In genomic region chr4:113435893-113436292, GRCh38 we compare ENCODE assay signal across 8 cellular contexts.
DNase-seq lines count a peak whose midpoint lies in the region; ATAC-seq and TF ChIP-seq lines count a peak whose summit lies in the region.

No MANE protein-coding gene starts in this region.

- intact Hi-C loops in activated T-helper 1 cell treated with anti-CD3 and anti-CD28 coated beads, Interleukin-12 subunit alpha, Interleukin-12 subunit beta, Interleukin-2, Interleukin-4 antibody, amounts not matched to agents 30 ng/mL and 10 ng/mL and 1 ng/mL, durations not matched to agents 14 hours and 24 hours and 36 hours (cut with micrococcal nuclease), result no loop called here

- H3K27ac Mint-ChIP-seq in immature natural killer cell (no peak overlapping the region), nephron progenitor cell (no peak overlapping the region)
- no peak overlapping the region for H3K27ac Mint-ChIP-seq in activated T-helper 1 cell treated with anti-CD3 and anti-CD28 coated beads, Interleukin-12 subunit alpha, Interleukin-12 subunit beta, Interleukin-2, Interleukin-4 antibody, amounts not matched to agents 30 ng/mL and 10 ng/mL and 1 ng/mL, durations not matched to agents 14 hours and 24 hours and 36 hours

- H3K27me3 Mint-ChIP-seq in immature natural killer cell (ENCODE audit: low read depth in 3 of 3) (peaks cover 3 to 7% (median 3%) of the 10 kb centered on the region in 3 donors), nephron progenitor cell (ENCODE audit: low read depth, poor library complexity) (peaks cover 3% of the 10 kb centered on the region)
- H3K27me3 Mint-ChIP-seq in activated T-helper 1 cell treated with anti-CD3 and anti-CD28 coated beads, Interleukin-12 subunit alpha, Interleukin-12 subunit beta, Interleukin-2, Interleukin-4 antibody, amounts not matched to agents 30 ng/mL and 10 ng/mL and 1 ng/mL, durations not matched to agents 14 hours and 24 hours and 36 hours (ENCODE audit: insufficient read depth), result peaks cover 6% of the 10 kb centered on the region

- no peak for TF ChIP-seq CTCF in nephron progenitor cell (IDR thresholded peaks at IDR 0.05)

- peak; percentile 43 for DNase-seq in NCI-H460 (ENCODE audit: extremely low read depth, low read depth)
- DNase-seq in fibroblast of the conjunctiva (ENCODE audit: low read depth), result peak; percentile 88
- peak; percentile 91 for DNase-seq in renal cortical epithelial cell (ENCODE audit: low read depth)
- DNase-seq in immature natural killer cell, result no peak
- no peak for DNase-seq in activated T-helper 1 cell treated with anti-CD3 and anti-CD28 coated beads, Interleukin-12 subunit alpha, Interleukin-12 subunit beta, Interleukin-2, Interleukin-4 antibody, amounts not matched to agents 30 ng/mL and 10 ng/mL and 1 ng/mL, durations not matched to agents 14 hours and 24 hours and 36 hours (ENCODE audit: low spot score)
- no peak for DNase-seq in nephron progenitor cell
- no peak for DNase-seq in NOMO-1 treated with DMSO at 0.1 percent for 48 hours (lab: John Stamatoyannopoulos, UW; ENCODE audit: unreplicated experiment)

- H3K9me3 Mint-ChIP-seq in immature natural killer cell, result peaks cover 0 to 7% (median 0%) of the 10 kb centered on the region in 6 donors
- H3K9me3 Mint-ChIP-seq in activated T-helper 1 cell treated with anti-CD3 and anti-CD28 coated beads, Interleukin-12 subunit alpha, Interleukin-12 subunit beta, Interleukin-2, Interleukin-4 antibody, amounts not matched to agents 30 ng/mL and 10 ng/mL and 1 ng/mL, durations not matched to agents 14 hours and 24 hours and 36 hours, result peaks cover 19% of the 10 kb centered on the region
- peaks cover 18% of the 10 kb centered on the region for H3K9me3 Mint-ChIP-seq in nephron progenitor cell

- H3K36me3 Mint-ChIP-seq in immature natural killer cell (peaks cover 0 to 4% (median 0%) of the 10 kb centered on the region in 3 donors), nephron progenitor cell (ENCODE audit: low read depth) (no peaks in the 10 kb centered on the region)
- peaks cover 1% of the 10 kb centered on the region for H3K36me3 Mint-ChIP-seq in activated T-helper 1 cell treated with anti-CD3 and anti-CD28 coated beads, Interleukin-12 subunit alpha, Interleukin-12 subunit beta, Interleukin-2, Interleukin-4 antibody, amounts not matched to agents 30 ng/mL and 10 ng/mL and 1 ng/mL, durations not matched to agents 14 hours and 24 hours and 36 hours (ENCODE audit: low read depth)

- H3K4me1 Mint-ChIP-seq in immature natural killer cell (no peaks in the 10 kb centered on the region), nephron progenitor cell (peaks cover 23% of the 10 kb centered on the region)
- peaks cover 15% of the 10 kb centered on the region for H3K4me1 Mint-ChIP-seq in activated T-helper 1 cell treated with anti-CD3 and anti-CD28 coated beads, Interleukin-12 subunit alpha, Interleukin-12 subunit beta, Interleukin-2, Interleukin-4 antibody, amounts not matched to agents 30 ng/mL and 10 ng/mL and 1 ng/mL, durations not matched to agents 14 hours and 24 hours and 36 hours (ENCODE audit: low read depth)

- H3K4me3 Mint-ChIP-seq in immature natural killer cell (no peak overlapping the region), nephron progenitor cell (no peak overlapping the region)
- no peak overlapping the region for H3K4me3 Mint-ChIP-seq in activated T-helper 1 cell treated with anti-CD3 and anti-CD28 coated beads, Interleukin-12 subunit alpha, Interleukin-12 subunit beta, Interleukin-2, Interleukin-4 antibody, amounts not matched to agents 30 ng/mL and 10 ng/mL and 1 ng/mL, durations not matched to agents 14 hours and 24 hours and 36 hours

- peak; percentile 62 for ATAC-seq in GM18511 (IDR thresholded peaks at IDR 0.05; ENCODE audit: unreplicated experiment)

Comparison
In these comparisons a context has a peak if more than half of its experiments do, and no peak if none do; other contexts are left out.
1. DNase-seq: peak in NCI-H460 (single experiment), fibroblast of the conjunctiva (single experiment) and renal cortical epithelial cell (single experiment); none in immature natural killer cell (0 of 3), activated T-helper 1 cell treated with anti-CD3 and anti-CD28 coated beads, Interleukin-12 subunit alpha, Interleukin-12 subunit beta, Interleukin-2, Interleukin-4 antibody, amounts not matched to agents 30 ng/mL and 10 ng/mL and 1 ng/mL, durations not matched to agents 14 hours and 24 hours and 36 hours (single experiment), nephron progenitor cell (single experiment) and NOMO-1 treated with DMSO at 0.1 percent for 48 hours (single experiment).